Comparison of ENCODE assay signal across 12 cellular contexts in the genomic region with DNA sequence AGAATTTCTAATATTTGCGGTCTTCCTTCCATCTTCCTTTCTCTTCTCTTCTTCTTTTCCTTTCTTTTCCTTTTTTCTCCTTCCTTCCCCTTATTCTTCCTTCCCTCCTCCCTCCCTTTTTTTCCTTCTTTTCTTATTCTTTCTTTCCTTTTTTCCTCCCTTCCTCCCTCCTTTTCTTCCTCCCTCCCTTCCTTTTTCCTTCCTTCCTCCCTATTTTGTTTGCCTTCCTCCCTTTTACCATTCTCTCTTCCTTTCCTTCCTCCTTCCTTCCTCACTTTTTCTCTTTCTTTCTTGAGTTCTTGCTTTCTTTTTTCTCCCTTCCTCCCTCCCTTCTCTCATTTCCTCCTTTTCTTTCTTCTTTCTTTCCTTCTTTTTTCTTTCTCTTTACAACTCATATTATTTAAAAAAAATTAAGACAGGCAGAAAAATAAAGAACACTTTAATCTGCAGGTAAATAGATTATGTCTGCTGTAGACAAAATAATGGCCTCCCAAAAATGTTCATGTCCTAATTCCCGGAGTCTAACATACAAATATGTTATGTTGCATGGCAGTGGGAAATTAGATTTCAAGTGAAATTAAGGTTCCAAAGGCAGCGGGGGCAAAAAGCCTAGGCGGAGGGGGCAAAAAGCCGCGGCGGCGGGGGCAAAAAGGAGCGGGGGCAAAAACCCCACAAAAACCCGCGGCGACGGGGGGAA.
DNase-seq lines count a peak whose midpoint lies in the region; ATAC-seq and TF ChIP-seq lines count a peak whose summit lies in the region.
"Had no signal": no experiment of that assay in that cellular context is flagged by ENCODE, and none has a peak within 500 bp of the region (broad histone marks: within the 10 kb centered on the region; RNA-seq: fewer than 3 reads in every experiment).

No MANE protein-coding gene starts in this region.

- no peak overlapping the region for H3K27ac Mint-ChIP-seq in activated CD8-positive, alpha-beta memory T cell treated with anti-CD3 and anti-CD28 coated beads, Interleukin-2, amount 10 ng/mL, durations not matched to agents 7 days and 5 days

- no peak overlapping the region for H2AFZ ChIP-seq in osteoblast (ENCODE audit: low read length)

- no peak for ATAC-seq in activated CD8-positive, alpha-beta memory T cell treated with anti-CD3 and anti-CD28 coated beads, Interleukin-2, amount 10 ng/mL, durations not matched to agents 7 days and 5 days
- ATAC-seq in left lobe of liver = no peak

- peak overlapping the region; percentile 61 for H3K4me2 ChIP-seq in osteoblast (ENCODE audit: insufficient read depth, low read length)

- H3K36me3 Mint-ChIP-seq in activated CD8-positive, alpha-beta memory T cell treated with anti-CD3 and anti-CD28 coated beads, Interleukin-2, amount 10 ng/mL, durations not matched to agents 7 days and 5 days = peaks cover 4% of the 10 kb centered on the region

- H3K4me3 ChIP-seq in AG09309 (ENCODE audit: control insufficient read depth, low read depth, low read length) (peak overlapping the region; percentile 29), NT2/D1 (ENCODE audit: insufficient read length, low read depth) (peak overlapping the region; percentile 50), fibroblast of pulmonary artery (replicated peaks; ENCODE audit: low read depth, low read length) (peak overlapping the region; percentile 30), osteoblast (ENCODE audit: insufficient read depth, low read length) (peak overlapping the region; percentile 59)

- DNase-seq in AG09309 (ENCODE audit: low read depth) (no peak), NT2/D1 (ENCODE audit: low read depth, low spot score) (no peak), fibroblast of pulmonary artery (ENCODE audit: low read depth) (no peak), osteoblast (ENCODE audit: insufficient read length, low spot score, missing footprints) (no peak), left lobe of liver (ENCODE audit: low spot score) (no peak), RPMI8226 (no peak), GM10248 (ENCODE audit: extremely low spot score) (no peak)
- DNase-seq in activated CD8-positive, alpha-beta memory T cell treated with anti-CD3 and anti-CD28 coated beads, Interleukin-2, amount 10 ng/mL, durations not matched to agents 7 days and 5 days = no peak
- DNase-seq: activated CD4-positive, alpha-beta T cell treated with anti-CD3 and anti-CD28 coated beads for 1 hour; activated effector memory CD4-positive, alpha-beta T cell treated with Interleukin-2 at 50 U/mL for 16 hours; transverse colon had no signal

- H3K4me3 Mint-ChIP-seq in activated CD8-positive, alpha-beta memory T cell treated with anti-CD3 and anti-CD28 coated beads, Interleukin-2, amount 10 ng/mL, durations not matched to agents 7 days and 5 days = no peak overlapping the region
- H3K4me3 Mint-ChIP-seq: central memory CD8-positive, alpha-beta T cell had no signal

- H3K27me3 ChIP-seq in NT2/D1 (ENCODE audit: insufficient read depth, insufficient read length) (peaks cover 32% of the 10 kb centered on the region), osteoblast (ENCODE audit: insufficient read depth, low read length) (peaks cover 13% of the 10 kb centered on the region)

- TF ChIP-seq CTCF in AG09309 (IDR thresholded peaks at IDR 0.05; ENCODE audit: control insufficient read depth, insufficient read depth, low read depth, low read length, missing control alignments) = no peak
- no peak for TF ChIP-seq CTCF in fibroblast of pulmonary artery (IDR thresholded peaks at IDR 0.05; ENCODE audit: low read length, missing control alignments)
- no peak for TF ChIP-seq CTCF in osteoblast (IDR thresholded peaks at IDR 0.05; ENCODE audit: extremely low read depth, low read depth, low read length)
- TF ChIP-seq CTCF in GM10248 (IDR thresholded peaks at IDR 0.05; ENCODE audit: control extremely low read depth, extremely low read depth, low read depth, missing control alignments) = no peak

- H3K4me1 Mint-ChIP-seq in activated CD8-positive, alpha-beta memory T cell treated with anti-CD3 and anti-CD28 coated beads, Interleukin-2, amount 10 ng/mL, durations not matched to agents 7 days and 5 days = no peaks in the 10 kb centered on the region
- H3K4me1 Mint-ChIP-seq: central memory CD8-positive, alpha-beta T cell had no signal

- no peak overlapping the region for H3K27ac ChIP-seq in osteoblast (ENCODE audit: low read depth, low read length)
- H3K27ac ChIP-seq: transverse colon had no signal

- H3K36me3 ChIP-seq in NT2/D1 (ENCODE audit: insufficient read depth, insufficient read length, low read length) (no peaks in the 10 kb centered on the region), osteoblast (ENCODE audit: insufficient read depth, low read length) (no peaks in the 10 kb centered on the region)
- H3K36me3 ChIP-seq: transverse colon had no signal

- H3K79me2 ChIP-seq in osteoblast (ENCODE audit: insufficient read depth, low read length) = no peaks in the 10 kb centered on the region

- H3K27me3 Mint-ChIP-seq in activated CD8-positive, alpha-beta memory T cell treated with anti-CD3 and anti-CD28 coated beads, Interleukin-2, amount 10 ng/mL, durations not matched to agents 7 days and 5 days = peaks cover 26% of the 10 kb centered on the region

- H3K9me3 Mint-ChIP-seq in activated CD8-positive, alpha-beta memory T cell treated with anti-CD3 and anti-CD28 coated beads, Interleukin-2, amount 10 ng/mL, durations not matched to agents 7 days and 5 days (ENCODE audit: low read depth) = no peaks in the 10 kb centered on the region
- H3K9me3 Mint-ChIP-seq: central memory CD8-positive, alpha-beta T cell had no signal

- H3K4me1 ChIP-seq in NT2/D1 (ENCODE audit: insufficient read depth, insufficient read length) (no peaks in the 10 kb centered on the region), osteoblast (ENCODE audit: insufficient read depth, low read length) (no peaks in the 10 kb centered on the region)

- POLR2A ChIA-PET in GM10248 (lab: Yijun Ruan, JAX) = no interaction called here

- H3K9me3 ChIP-seq in NT2/D1 (ENCODE audit: insufficient read depth, low read length) (no peaks in the 10 kb centered on the region), osteoblast (ENCODE audit: low read depth, low read length) (no peaks in the 10 kb centered on the region)
- H3K9me3 ChIP-seq: transverse colon had no signal

- CTCF ChIA-PET in activated CD8-positive, alpha-beta memory T cell treated with anti-CD3 and anti-CD28 coated beads, Interleukin-2, amount 10 ng/mL, durations not matched to agents 7 days and 5 days (lab: Charles Lee) = no interaction called here
- CTCF ChIA-PET in GM10248 (lab: Yijun Ruan, JAX) = no interaction called here

- no peaks in the 10 kb centered on the region for H4K20me1 ChIP-seq in osteoblast (ENCODE audit: insufficient read depth, low read length)

- peak overlapping the region; percentile 56 for H3K9ac ChIP-seq in NT2/D1 (ENCODE audit: insufficient read length, low read depth)
